ENCODE assay signal across 18 cellular contexts in genomic region chr1:15598436-15598835, GRCh38. TPM values are rescaled to one million over a fixed set of nuclear protein-coding genes. Genes with fewer than 3 reads are reported as not detected.
"Had no signal": no experiment of that assay in that cellular context is flagged by ENCODE, and none has a peak within 500 bp of the region (broad histone marks: within the 10 kb centered on the region; RNA-seq: fewer than 3 reads in every experiment).

No MANE protein-coding gene starts in this region.

- ATAC-seq: activated CD4-positive, CD25-positive, alpha-beta regulatory T cell treated with anti-CD3 and anti-CD28 coated beads, Interleukin-2, amount 50 U/mL, for 24 hours; activated T-cell treated with anti-CD3 and anti-CD28 coated beads, Interleukin-2, amount 50 U/mL, for 72 hours; naive thymus-derived CD8-positive, alpha-beta T cell; stimulated activated naive CD8-positive, alpha-beta T cell treated with anti-CD3 and anti-CD28 coated beads, Interleukin-15, Interleukin-2, amounts not matched to agents 100 U/mL and 50 U/mL, for 24 hours; upper lobe of right lung had no signal

- H3K27ac ChIP-seq: coronary artery, esophagus muscularis mucosa, upper lobe of right lung, VCaP had no signal

- H3K27me3 ChIP-seq: esophagus muscularis mucosa, upper lobe of right lung had no signal

- H3K4me1 ChIP-seq: upper lobe of right lung had no signal

- H3K9me3 ChIP-seq: esophagus muscularis mucosa, upper lobe of right lung had no signal

- H3K36me3 ChIP-seq: esophagus muscularis mucosa, upper lobe of right lung had no signal

- DNase-seq: activated CD4-positive, alpha-beta memory T cell treated with anti-CD3 and anti-CD28 coated beads, Interleukin-2, amount 10 ng/mL, durations not matched to agents 7 days and 5 days; activated CD4-positive, alpha-beta T cell treated with anti-CD3 and anti-CD28 coated beads, Interleukin-2, amount 10 ng/mL, durations not matched to agents 24 days and 14 days; activated effector memory CD4-positive, alpha-beta T cell treated with anti-CD3 and anti-CD28 coated beads, Interleukin-2, amount 50 U/mL, for 16 hours; activated naive CD4-positive, alpha-beta T cell treated with anti-CD3 and anti-CD28 coated beads, Interleukin-2, amount 10 ng/mL, durations not matched to agents 7 days and 5 days; activated T-cell treated with anti-CD3 and anti-CD28 coated beads, Interleukin-2, amount 50 U/mL, for 72 hours; amygdala; cerebellar nuclear complex; kidney; naive thymus-derived CD8-positive, alpha-beta T cell; stimulated activated CD4-positive, alpha-beta T cell treated with anti-CD3 and anti-CD28 coated beads, Interleukin-12 subunit alpha, Interleukin-12 subunit beta, amount 100 ng/mL, for 4 hours; stimulated activated CD4-positive, alpha-beta T cell treated with anti-CD3 and anti-CD28 coated beads, Interleukin-4, amount 100 ng/mL, for 4 hours; stimulated activated naive CD8-positive, alpha-beta T cell treated with anti-CD3 and anti-CD28 coated beads, Interleukin-15, Interleukin-2, amounts not matched to agents 100 U/mL and 50 U/mL, for 24 hours; upper lobe of right lung had no signal

- H3K4me3 ChIP-seq: coronary artery, esophagus muscularis mucosa, lung, upper lobe of right lung had no signal

RNA-seq across cellular contexts. Expression of gene AGMAT, which starts 13.6 kb away (rescaled TPM):
- total RNA-seq: esophagus muscularis mucosa, upper lobe of right lung had no signal
